In genomic region chr2:156930423-156930822, GRCh38 we compare ENCODE assay signal across 26 cellular contexts.
"Had no signal": no experiment of that assay in that cellular context is flagged by ENCODE, and none has a peak within 500 bp of the region (broad histone marks: within the 10 kb centered on the region; RNA-seq: fewer than 3 reads in every experiment).

No MANE protein-coding gene starts in this region.

- H3K4me1 Mint-ChIP-seq: endodermal cell had no signal

- H3K4me1 ChIP-seq: colonic mucosa, esophagus muscularis mucosa, esophagus squamous epithelium, foreskin keratinocyte, gastrocnemius medialis, gastroesophageal sphincter, heart left ventricle, heart right ventricle had no signal

- H3K4me3 Mint-ChIP-seq: dendritic cell treated with granulocyte-macrophage colony-stimulating factor and Interleukin-4, amounts not matched to agents 40 ng/mL and 50 ng/mL, for 4 days; effector memory CD8-positive, alpha-beta T cell; endodermal cell had no signal

- H3K79me2 ChIP-seq: hepatocyte had no signal

- H3K4me2 ChIP-seq: hepatocyte had no signal

- H3K36me3 ChIP-seq: colonic mucosa, esophagus muscularis mucosa, esophagus squamous epithelium, gastrocnemius medialis, gastroesophageal sphincter, heart left ventricle, heart right ventricle had no signal

- H3K27me3 ChIP-seq: colonic mucosa, dorsolateral prefrontal cortex, esophagus muscularis mucosa, esophagus squamous epithelium, foreskin keratinocyte, gastrocnemius medialis, gastroesophageal sphincter, heart left ventricle, heart right ventricle, hepatocyte had no signal

- H3K9me3 ChIP-seq: colonic mucosa, esophagus muscularis mucosa, gastrocnemius medialis, gastroesophageal sphincter had no signal

- H3K27me3 Mint-ChIP-seq: dendritic cell treated with granulocyte-macrophage colony-stimulating factor and Interleukin-4, amounts not matched to agents 40 ng/mL and 50 ng/mL, for 4 days; effector memory CD8-positive, alpha-beta T cell had no signal

- ATAC-seq: effector memory CD8-positive, alpha-beta T cell; esophagus mucosa; foreskin keratinocyte; gastrocnemius medialis; gastroesophageal sphincter; heart left ventricle; heart right ventricle had no signal

- H3K4me3 ChIP-seq: colonic mucosa, coronary artery, dorsolateral prefrontal cortex, esophagus muscularis mucosa, esophagus squamous epithelium, gastrocnemius medialis, gastroesophageal sphincter, heart left ventricle, heart right ventricle, hepatocyte had no signal

- H3K27ac Mint-ChIP-seq: dendritic cell treated with granulocyte-macrophage colony-stimulating factor and Interleukin-4, amounts not matched to agents 40 ng/mL and 50 ng/mL, for 4 days; effector memory CD8-positive, alpha-beta T cell; endodermal cell had no signal

- H3K27ac ChIP-seq: colonic mucosa, coronary artery, dorsolateral prefrontal cortex, epithelial cell of prostate, esophagus muscularis mucosa, esophagus squamous epithelium, foreskin keratinocyte, gastrocnemius medialis, gastroesophageal sphincter, heart left ventricle, heart right ventricle, hepatocyte had no signal

- H2AFZ ChIP-seq: hepatocyte had no signal

- DNase-seq: colonic mucosa; cortex of kidney; dermis blood vessel endothelial cell; dorsolateral prefrontal cortex; effector CD4-positive, alpha-beta T cell; effector CD8-positive, alpha-beta T cell; effector memory CD4-positive, alpha-beta T cell; effector memory CD8-positive, alpha-beta T cell; endodermal cell; erythroblast; esophagus squamous epithelium; foreskin fibroblast; foreskin keratinocyte; foreskin melanocyte; gastrocnemius medialis; glutamatergic neuron; head of caudate nucleus; heart left ventricle; heart right ventricle had no signal
